ENCODE assay signal across 15 cellular contexts in the genomic region with DNA sequence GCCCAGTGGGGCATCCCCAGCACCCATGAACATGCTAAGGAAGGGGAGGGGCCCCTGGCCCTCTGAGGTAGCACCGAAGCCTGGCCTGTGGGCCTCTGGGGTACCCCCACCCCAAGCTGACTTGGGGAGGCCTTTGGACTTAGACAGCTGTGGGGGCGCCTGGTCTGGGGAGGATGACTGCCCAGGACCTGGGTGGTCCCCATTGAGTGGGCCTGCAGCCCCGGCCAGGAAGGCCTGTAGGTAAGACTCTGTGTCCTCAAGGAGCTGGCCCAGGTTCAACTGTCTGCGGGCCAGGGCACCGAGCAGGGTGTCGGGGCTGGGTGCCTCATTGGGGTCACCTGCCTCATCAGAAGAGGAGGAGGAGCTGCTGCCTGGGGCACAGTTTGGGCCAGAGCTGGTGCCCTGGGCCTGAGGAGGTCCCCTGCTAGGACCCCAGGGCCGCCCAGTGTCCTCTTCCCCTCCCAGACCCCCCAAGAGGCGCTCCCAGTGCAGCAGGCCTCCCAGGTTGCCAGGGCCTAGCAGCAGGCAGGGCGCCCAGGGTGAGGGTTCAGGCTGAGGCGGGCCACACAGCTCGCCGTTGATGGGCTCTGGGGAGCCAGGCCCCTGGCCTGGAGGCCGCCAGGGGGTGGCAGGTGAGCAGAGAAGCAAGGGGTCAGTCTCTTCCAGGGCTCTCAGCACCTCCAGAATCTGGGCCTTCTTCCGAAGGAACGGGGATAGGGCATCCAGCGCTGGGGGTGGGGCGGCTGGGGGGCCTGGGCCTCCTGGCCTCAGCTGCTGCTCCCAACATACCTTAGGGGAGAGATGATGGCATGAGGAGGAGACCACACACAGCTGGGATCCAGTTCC. TPM values are rescaled to one million over a fixed set of nuclear protein-coding genes. Genes with fewer than 3 reads are reported as not detected.
A peak's percentile ranks its signal among the peaks of the same experiment; 100 is the strongest.
DNase-seq lines count a peak whose midpoint lies in the region; ATAC-seq and TF ChIP-seq lines count a peak whose summit lies in the region.
"Had no signal": no experiment of that assay in that cellular context is flagged by ENCODE, and none has a peak within 500 bp of the region (broad histone marks: within the 10 kb centered on the region; RNA-seq: fewer than 3 reads in every experiment).

No MANE protein-coding gene starts in this region.

- no peak overlapping the region for H2BK5ac ChIP-seq in mesenchymal stem cell (ENCODE audit: low read depth, low read length, poor library complexity, severe bottlenecking)

- H3K9me3 Mint-ChIP-seq in CD8-positive, alpha-beta T cell: no peaks in the 10 kb centered on the region
- H3K9me3 Mint-ChIP-seq: CD8-positive, alpha-beta memory T cell had no signal

- H3K4me1 ChIP-seq in mesenchymal stem cell (ENCODE audit: control insufficient read depth, insufficient read depth, low read depth, low read length) (peaks cover 4% of the 10 kb centered on the region), sigmoid colon (no peaks in the 10 kb centered on the region), stomach (no peaks in the 10 kb centered on the region)
- H3K4me1 ChIP-seq in CD8-positive, alpha-beta T cell (ENCODE audit: insufficient read depth, low read length): no peaks in the 10 kb centered on the region
- H3K4me1 ChIP-seq: HAP-1 had no signal

- CTCF ChIA-PET in RWPE1 (lab: Yijun Ruan, JAX): no interaction called here
- CTCF ChIA-PET in CD8-positive, alpha-beta T cell (lab: Charles Lee): interaction anchor here (1.3 to 2.1 kb wide), 2 partner anchors 14 to 19 kb away, joined by 3 to 5 read pairs; no protein-coding TSS in a partner anchor

- H3K79me1 ChIP-seq in mesenchymal stem cell (replicated peaks; ENCODE audit: low read length, poor library complexity, severe bottlenecking): peaks cover 41% of the 10 kb centered on the region

- H2AK5ac ChIP-seq in mesenchymal stem cell (ENCODE audit: low read length, severe bottlenecking): no peak overlapping the region

- H3K4me3 ChIP-seq in mesenchymal stem cell (ENCODE audit: insufficient read depth in 1 of 2, low read depth in 1 of 2, low read length in 2 of 2) (no peak overlapping the region), sigmoid colon (no peak overlapping the region), stomach (no peak overlapping the region)
- H3K4me3 ChIP-seq in CD8-positive, alpha-beta T cell (ENCODE audit: low read depth, low read length): no peak overlapping the region
- H3K4me3 ChIP-seq: BLaER1, HAP-1 had no signal

- H3K27ac ChIP-seq in RWPE1 (peak overlapping the region; percentile 15), mesenchymal stem cell (ENCODE audit: low read length, poor library complexity, severe bottlenecking) (no peak overlapping the region), sigmoid colon (no peak overlapping the region), stomach (peak overlapping the region in 1 of 5 donors; percentile 68)
- H3K27ac ChIP-seq in CD8-positive, alpha-beta T cell (ENCODE audit: low read depth, low read length): no peak overlapping the region
- H3K27ac ChIP-seq: BLaER1 had no signal

- DNase-seq in D341Med (ENCODE audit: low spot score) (peak; percentile 39), RWPE1 (ENCODE audit: low spot score) (no peak), mesenchymal stem cell (no peak), sigmoid colon (peak; percentile 54), stomach (no peak), NCI-H1694 treated with DMSO at 0.1 percent for 48 hours (lab: John Stamatoyannopoulos, UW) (no peak)
- DNase-seq in CD8-positive, alpha-beta T cell: no peak
- DNase-seq: CD8-positive, alpha-beta memory T cell; DMS79; MM.1S; NCI-H1092 treated with DMSO at 0.1 percent for 48 hours; NCI-H1694; SHP77 had no signal

- no peak overlapping the region for H3K27ac Mint-ChIP-seq in CD8-positive, alpha-beta T cell

- H4K8ac ChIP-seq in mesenchymal stem cell (ENCODE audit: low read length): no peak overlapping the region

- no peak for TF ChIP-seq CTCF in RWPE1 (conservative IDR thresholded peaks at IDR 0.05; ENCODE audit: low read depth)
- no peak for TF ChIP-seq CTCF in sigmoid colon (IDR thresholded peaks at IDR 0.05)
- TF ChIP-seq CTCF in stomach (IDR thresholded peaks at IDR 0.05): no peak
- no peak for TF ChIP-seq CTCF in CD8-positive, alpha-beta T cell (IDR thresholded peaks at IDR 0.05)

- POLR2A ChIA-PET in RWPE1 (lab: Yijun Ruan, JAX; ENCODE audit: low non-redundant PET): interaction anchor here (0.5 to 1.1 kb wide), 2 partner anchors 46 to 589 kb away, joined by 3 read pairs; partner anchors contain the start of gene BCDIN3D
- POLR2A ChIA-PET in CD8-positive, alpha-beta T cell (lab: Charles Lee): interaction anchor here (0.6 kb wide), 1 partner anchor 36 kb away, joined by 4 read pairs; no protein-coding TSS in a partner anchor

- H3K18ac ChIP-seq in mesenchymal stem cell (ENCODE audit: low read depth in 1 of 2, low read length in 2 of 2): no peak overlapping the region

- no peak overlapping the region for H4K91ac ChIP-seq in mesenchymal stem cell (ENCODE audit: low read length)

- no peak overlapping the region for H3K23ac ChIP-seq in mesenchymal stem cell (ENCODE audit: low read length in 2 of 2)

- H3K36me3 Mint-ChIP-seq in CD8-positive, alpha-beta T cell: peaks cover 41% of the 10 kb centered on the region

- intact Hi-C loops in sigmoid colon (cut with DNase I) (no loop called here), stomach (cut with DNase I; ENCODE audit: low total_unique reads) (no loop called here)
- intact Hi-C loops in CD8-positive, alpha-beta T cell (cut with DNase I, micrococcal nuclease): no loop called here

- no peak overlapping the region for H2BK12ac ChIP-seq in mesenchymal stem cell (ENCODE audit: low read length in 2 of 2)

- H3K9ac ChIP-seq in mesenchymal stem cell (ENCODE audit: low read length): no peak overlapping the region
- H3K9ac ChIP-seq: BLaER1 had no signal

- H3K27me3 Mint-ChIP-seq in CD8-positive, alpha-beta T cell (ENCODE audit: low read depth): no peaks in the 10 kb centered on the region
- H3K27me3 Mint-ChIP-seq: CD8-positive, alpha-beta memory T cell had no signal

- peak overlapping the region; percentile 14 for H2BK15ac ChIP-seq in mesenchymal stem cell (ENCODE audit: low read depth, poor library complexity, severe bottlenecking)

- H3K4me3 Mint-ChIP-seq in CD8-positive, alpha-beta T cell: no peak overlapping the region
- H3K4me3 Mint-ChIP-seq: CD8-positive, alpha-beta memory T cell had no signal

- H2BK120ac ChIP-seq in mesenchymal stem cell (ENCODE audit: low read depth, low read length): no peak overlapping the region

- H3K9me3 ChIP-seq in mesenchymal stem cell (ENCODE audit: control insufficient read depth, low read length): no peaks in the 10 kb centered on the region
- no peaks in the 10 kb centered on the region for H3K9me3 ChIP-seq in sigmoid colon
- H3K9me3 ChIP-seq in stomach: no peaks in the 10 kb centered on the region
- H3K9me3 ChIP-seq in CD8-positive, alpha-beta T cell (ENCODE audit: low read length): no peaks in the 10 kb centered on the region
- H3K9me3 ChIP-seq: BLaER1, HAP-1 had no signal

- H2AFZ ChIP-seq in mesenchymal stem cell (ENCODE audit: low read depth, low read length): no peak overlapping the region

- no peak overlapping the region for H3K4ac ChIP-seq in mesenchymal stem cell (ENCODE audit: low read depth in 1 of 2, low read length in 2 of 2)

- H3K36me3 ChIP-seq in mesenchymal stem cell (ENCODE audit: control insufficient read depth in 1 of 2, insufficient read depth in 2 of 2, low read depth in 1 of 2, low read length in 2 of 2) (peaks cover 93 to 95% of the 10 kb centered on the region in 2 experiments), sigmoid colon (peaks cover 8 to 72% (median 34%) of the 10 kb centered on the region in 4 donors), stomach (peaks cover 20 to 97% (median 88%) of the 10 kb centered on the region in 4 donors)
- H3K36me3 ChIP-seq in CD8-positive, alpha-beta T cell (ENCODE audit: insufficient read depth, low read length): peaks cover 7% of the 10 kb centered on the region

- TF ChIP-seq POLR2A in sigmoid colon (IDR thresholded peaks at IDR 0.05): no peak
- TF ChIP-seq POLR2A in stomach (IDR thresholded peaks at IDR 0.05): no peak

- H3K14ac ChIP-seq in mesenchymal stem cell (ENCODE audit: low read length in 2 of 2): no peak overlapping the region

- 97% methylated on average over 17 of the region's 17 CpGs for WGBS in mesenchymal stem cell
- 93 to 94% methylated on average over 17 of the region's 17 CpGs for WGBS in sigmoid colon, 2 donors
- WGBS in stomach, 5 donors: 88 to 92% (median 89%) methylated on average over 13 to 17 of the region's 17 CpGs

- no peak for TF ChIP-seq EP300 in sigmoid colon (IDR thresholded peaks at IDR 0.05)
- no peak for TF ChIP-seq EP300 in stomach (IDR thresholded peaks at IDR 0.05)

- no peak for ATAC-seq in CD8-positive, alpha-beta T cell

- no peaks in the 10 kb centered on the region for H3K4me1 Mint-ChIP-seq in CD8-positive, alpha-beta T cell (ENCODE audit: low read depth)
- H3K4me1 Mint-ChIP-seq: CD8-positive, alpha-beta memory T cell had no signal

- no peak overlapping the region for H3K4me2 ChIP-seq in mesenchymal stem cell (ENCODE audit: low read length, poor library complexity, severe bottlenecking)
- H3K4me2 ChIP-seq: BLaER1 had no signal

- H3K27me3 ChIP-seq in mesenchymal stem cell (ENCODE audit: control insufficient read depth in 1 of 2, insufficient read depth in 1 of 2, low read length in 2 of 2): no peaks in the 10 kb centered on the region
- H3K27me3 ChIP-seq in sigmoid colon: no peaks in the 10 kb centered on the region
- H3K27me3 ChIP-seq in stomach: no peaks in the 10 kb centered on the region
- no peaks in the 10 kb centered on the region for H3K27me3 ChIP-seq in CD8-positive, alpha-beta T cell (ENCODE audit: insufficient read depth, low read length)
- H3K27me3 ChIP-seq: BLaER1 had no signal

RNA-seq across cellular contexts. Expression of gene NCKAP5L, which starts 31.4 kb away (rescaled TPM):
- 23.5 TPM for polyA plus RNA-seq in mesenchymal stem cell (2013, experiment 1 of 2)
- 22.0 TPM for polyA plus RNA-seq in mesenchymal stem cell (2013, experiment 2 of 2)
- total RNA-seq in sigmoid colon: 10 to 100 TPM in 3 of 4 donors, 1 to 10 TPM in 1; 10.0 to 23.3 (median 12.6) TPM
- 1 to 10 TPM in 2 of 3 donors, under 1 TPM in 1; 0.92 to 5.8 (median 2.4) TPM for polyA plus RNA-seq in sigmoid colon
- 10 to 100 TPM in 2 of 5 donors, 1 to 10 TPM in 3; 4.9 to 16.5 (median 8.3) TPM for total RNA-seq in stomach
- 1 to 10 TPM; 3.5 to 9.7 (median 4.1) TPM for polyA plus RNA-seq in stomach
- 10 to 100 TPM; 10.6 to 10.7 TPM for total RNA-seq in CD8-positive, alpha-beta T cell

RNA-seq across cellular contexts. Expression of gene BCDIN3D, which starts 46.1 kb away (rescaled TPM):
- polyA plus RNA-seq in mesenchymal stem cell (2013, experiment 1 of 2): 4.1 TPM
- 4.4 TPM for polyA plus RNA-seq in mesenchymal stem cell (2013, experiment 2 of 2)
- total RNA-seq in sigmoid colon (1 to 10 TPM; 2.7 to 5.4 (median 3.9) TPM), stomach (10 to 100 TPM in 1 of 5 donors, 1 to 10 TPM in 2, under 1 TPM in 1, not detected in 1; 0.58 to 14.7 (median 3.6) TPM)
- polyA plus RNA-seq in sigmoid colon (1 to 10 TPM; 1.8 to 3.7 (median 2.1) TPM), stomach (1 to 10 TPM; 1.8 to 2.7 (median 2.6) TPM)
- total RNA-seq in CD8-positive, alpha-beta T cell: 1 to 10 TPM; 4.2 to 5.9 TPM

RNA-seq across cellular contexts. Expression of gene TMBIM6, which starts 55.5 kb away (rescaled TPM):
- polyA plus RNA-seq in mesenchymal stem cell (2013, experiment 1 of 2): 439 TPM
- 459 TPM for polyA plus RNA-seq in mesenchymal stem cell (2013, experiment 2 of 2)
- 100 to 1,000 TPM; 191 to 248 (median 224) TPM for total RNA-seq in sigmoid colon
- polyA plus RNA-seq in sigmoid colon: 100 to 1,000 TPM in 2 of 3 donors, 10 to 100 TPM in 1; 93.7 to 384 (median 135) TPM
- 100 to 1,000 TPM in 4 of 5 donors, 10 to 100 TPM in 1; 94.5 to 606 (median 420) TPM for total RNA-seq in stomach
- 100 to 1,000 TPM in 2 of 3 donors, 10 to 100 TPM in 1; 79.6 to 207 (median 160) TPM for polyA plus RNA-seq in stomach
- total RNA-seq in CD8-positive, alpha-beta T cell: 100 to 1,000 TPM; 289 to 309 TPM

Comparison
In these comparisons a context has a peak if more than half of its experiments do, and no peak if none do; other contexts are left out.
1. DNase-seq: peak in D341Med (single experiment) and sigmoid colon (single experiment); none in RWPE1 (single experiment), mesenchymal stem cell (single experiment), stomach (single experiment), CD8-positive, alpha-beta T cell (0 of 7) and NCI-H1694 treated with DMSO at 0.1 percent for 48 hours (single experiment).